16 cellular contexts compared by ENCODE assay signal in the genomic region with DNA sequence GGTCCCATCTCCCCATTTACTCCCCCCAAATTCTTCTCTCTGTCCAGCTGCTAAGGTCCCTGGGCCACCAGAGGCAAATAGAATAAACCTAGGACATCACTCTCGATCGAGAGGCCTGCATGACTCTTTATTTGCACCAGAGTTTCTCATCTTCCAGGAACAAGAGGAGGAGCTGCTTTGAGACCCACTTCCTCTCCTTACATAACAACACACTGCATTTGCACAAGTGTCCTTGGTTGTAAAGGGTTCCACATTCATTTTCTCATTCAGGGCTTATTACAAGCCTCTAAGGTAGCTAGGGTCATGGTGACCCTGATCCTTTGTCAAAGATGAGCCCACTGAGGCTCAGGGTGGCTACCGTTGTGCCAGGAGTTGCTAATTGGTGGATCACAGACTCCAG. TPM values are rescaled to one million over a fixed set of nuclear protein-coding genes. Genes with fewer than 3 reads are reported as not detected.
A peak's percentile ranks its signal among the peaks of the same experiment; 100 is the strongest.
DNase-seq lines count a peak whose midpoint lies in the region; ATAC-seq, FAIRE-seq and TF ChIP-seq lines count a peak whose summit lies in the region.
"Had no signal": no experiment of that assay in that cellular context is flagged by ENCODE, and none has a peak within 500 bp of the region (broad histone marks: within the 10 kb centered on the region; RNA-seq: fewer than 3 reads in every experiment).

No MANE protein-coding gene starts in this region.

- FAIRE-seq in D721Med (lab: Jason Lieb, UNC), result no peak
- FAIRE-seq: endometrium, frontal cortex had no signal

- H3K4me3 Mint-ChIP-seq in activated CD4-positive, alpha-beta memory T cell treated with anti-CD3 and anti-CD28 coated beads, Interleukin-2, amount 10 ng/mL, durations not matched to agents 7 days and 5 days, result no peak overlapping the region
- no peak overlapping the region for H3K4me3 Mint-ChIP-seq in activated CD4-positive, alpha-beta memory T cell treated with anti-CD3 and anti-CD28 coated beads for 36 hours
- H3K4me3 Mint-ChIP-seq in neural progenitor cell, result no peak overlapping the region

- H3K4me3 ChIP-seq in Loucy (ENCODE audit: low read length, poor library complexity, severe bottlenecking) (no peak overlapping the region), neural progenitor cell (no peak overlapping the region)
- H3K4me3 ChIP-seq: skin epidermis had no signal

- POLR2A ChIA-PET in activated CD4-positive, alpha-beta memory T cell treated with anti-CD3 and anti-CD28 coated beads, Interleukin-2, amount 10 ng/mL, durations not matched to agents 7 days and 5 days (lab: Charles Lee), result interaction anchor here (1.1 kb wide), 1 partner anchor 24 kb away, joined by 3 read pairs; no protein-coding TSS in a partner anchor
- POLR2A ChIA-PET in activated CD4-positive, alpha-beta memory T cell treated with anti-CD3 and anti-CD28 coated beads for 36 hours (lab: Charles Lee), result no interaction called here

- no peaks in the 10 kb centered on the region for H3K9me2 ChIP-seq in Loucy (replicated peaks; ENCODE audit: low read depth, low read length)

- no peak overlapping the region for H3K27ac ChIP-seq in neural progenitor cell

- intact Hi-C loops in activated CD4-positive, alpha-beta memory T cell treated with anti-CD3 and anti-CD28 coated beads for 36 hours (cut with micrococcal nuclease), result no loop called here

- H3K79me2 ChIP-seq in Loucy (ENCODE audit: insufficient read depth, low read length) (no peaks in the 10 kb centered on the region), neural progenitor cell (ENCODE audit: low read depth) (no peaks in the 10 kb centered on the region)

- TF ChIP-seq CTCF in Loucy (conservative IDR thresholded peaks at IDR 0.05; ENCODE audit: low read length) (no peak), neural progenitor cell (IDR thresholded peaks at IDR 0.05) (no peak), D721Med (IDR thresholded peaks at IDR 0.05; ENCODE audit: insufficient read depth, missing control alignments) (no peak)

- H2AFZ ChIP-seq in Loucy (ENCODE audit: low read length) (peak overlapping the region; percentile 82), neural progenitor cell (replicated peaks) (peak overlapping the region; percentile 72)

- H3K9me3 ChIP-seq in Loucy (ENCODE audit: insufficient read depth, low read depth, low read length) (no peaks in the 10 kb centered on the region), neural progenitor cell (ENCODE audit: low read depth) (no peaks in the 10 kb centered on the region)

- H3K27ac Mint-ChIP-seq in activated CD4-positive, alpha-beta memory T cell treated with anti-CD3 and anti-CD28 coated beads, Interleukin-2, amount 10 ng/mL, durations not matched to agents 7 days and 5 days, result peak overlapping the region; percentile 61
- no peak overlapping the region for H3K27ac Mint-ChIP-seq in activated CD4-positive, alpha-beta memory T cell treated with anti-CD3 and anti-CD28 coated beads for 36 hours
- peak overlapping the region; percentile 45 to 98 for H3K27ac Mint-ChIP-seq in activated naive CD4-positive, alpha-beta T cell treated with anti-CD3 and anti-CD28 coated beads, Interleukin-2, amount 50 U/mL, for 72 hours
- H3K27ac Mint-ChIP-seq in neural progenitor cell, result peak overlapping the region; percentile 69

- no peaks in the 10 kb centered on the region for H3K27me3 Mint-ChIP-seq in activated CD4-positive, alpha-beta memory T cell treated with anti-CD3 and anti-CD28 coated beads, Interleukin-2, amount 10 ng/mL, durations not matched to agents 7 days and 5 days
- no peaks in the 10 kb centered on the region for H3K27me3 Mint-ChIP-seq in activated CD4-positive, alpha-beta memory T cell treated with anti-CD3 and anti-CD28 coated beads for 36 hours
- H3K27me3 Mint-ChIP-seq in neural progenitor cell (ENCODE audit: insufficient read depth, low read depth), result no peaks in the 10 kb centered on the region

- DNase-seq in activated CD4-positive, alpha-beta memory T cell treated with anti-CD3 and anti-CD28 coated beads, Interleukin-2, amount 10 ng/mL, durations not matched to agents 7 days and 5 days, result no peak
- DNase-seq in activated CD4-positive, alpha-beta memory T cell treated with anti-CD3 and anti-CD28 coated beads for 36 hours, result no peak
- no peak for DNase-seq in activated naive CD4-positive, alpha-beta T cell treated with anti-CD3 and anti-CD28 coated beads, Interleukin-2, amount 50 U/mL, for 72 hours (ENCODE audit: low spot score in 2 of 2)
- DNase-seq in neural progenitor cell (ENCODE audit: low spot score) (no peak), D721Med (ENCODE audit: insufficient read length, low spot score) (no peak)
- DNase-seq: ACHN; HCEC 1CT; mesenchymal stem cell; NCI-H1105 treated with DMSO at 0.1 percent for 48 hours; stimulated activated naive CD4-positive, alpha-beta T cell treated with Interleukin-2 at 50 U/mL for 16 hours had no signal

- no peaks in the 10 kb centered on the region for H3K36me3 ChIP-seq in Loucy (ENCODE audit: insufficient read depth, low read length)
- H3K36me3 ChIP-seq in neural progenitor cell, result no peaks in the 10 kb centered on the region

- peak in 1 of 2 donors; percentile 21 for ATAC-seq in activated naive CD4-positive, alpha-beta T cell treated with anti-CD3 and anti-CD28 coated beads, Interleukin-2, amount 50 U/mL, for 72 hours
- ATAC-seq in HG03354 (IDR thresholded peaks at IDR 0.05; ENCODE audit: poor library complexity, severe bottlenecking, unreplicated experiment) (no peak), GM19351 (IDR thresholded peaks at IDR 0.05; ENCODE audit: unreplicated experiment) (no peak)

- no peaks in the 10 kb centered on the region for H3K9me3 Mint-ChIP-seq in activated CD4-positive, alpha-beta memory T cell treated with anti-CD3 and anti-CD28 coated beads, Interleukin-2, amount 10 ng/mL, durations not matched to agents 7 days and 5 days
- no peaks in the 10 kb centered on the region for H3K9me3 Mint-ChIP-seq in activated CD4-positive, alpha-beta memory T cell treated with anti-CD3 and anti-CD28 coated beads for 36 hours
- no peaks in the 10 kb centered on the region for H3K9me3 Mint-ChIP-seq in activated naive CD4-positive, alpha-beta T cell treated with anti-CD3 and anti-CD28 coated beads, Interleukin-2, amount 50 U/mL, for 72 hours
- no peaks in the 10 kb centered on the region for H3K9me3 Mint-ChIP-seq in neural progenitor cell

- H3F3A ChIP-seq in Loucy (ENCODE audit: low read depth), result no peaks in the 10 kb centered on the region
- H3F3A ChIP-seq in neural progenitor cell (ENCODE audit: low read depth), result peaks cover 6% of the 10 kb centered on the region

- peaks cover 29% of the 10 kb centered on the region for H3K4me1 Mint-ChIP-seq in activated CD4-positive, alpha-beta memory T cell treated with anti-CD3 and anti-CD28 coated beads, Interleukin-2, amount 10 ng/mL, durations not matched to agents 7 days and 5 days
- H3K4me1 Mint-ChIP-seq in activated CD4-positive, alpha-beta memory T cell treated with anti-CD3 and anti-CD28 coated beads for 36 hours (ENCODE audit: low read depth), result peaks cover 22% of the 10 kb centered on the region
- peaks cover 29% of the 10 kb centered on the region for H3K4me1 Mint-ChIP-seq in neural progenitor cell

- H4K20me1 ChIP-seq in Loucy (ENCODE audit: insufficient read depth, low read length, poor library complexity, severe bottlenecking) (no peaks in the 10 kb centered on the region), neural progenitor cell (ENCODE audit: low read depth) (no peaks in the 10 kb centered on the region)

- H3K4me2 ChIP-seq in Loucy (ENCODE audit: low read depth, low read length, poor library complexity, severe bottlenecking) (no peak overlapping the region), neural progenitor cell (no peak overlapping the region)

- H3K4me1 ChIP-seq in Loucy (ENCODE audit: insufficient read depth, low read length, poor library complexity, severe bottlenecking) (peaks cover 26% of the 10 kb centered on the region), neural progenitor cell (peaks cover 17% of the 10 kb centered on the region)

- H3K27me3 ChIP-seq in Loucy (ENCODE audit: insufficient read depth, low read length, poor library complexity, severe bottlenecking) (no peaks in the 10 kb centered on the region), neural progenitor cell (no peaks in the 10 kb centered on the region)

- CTCF ChIA-PET in activated CD4-positive, alpha-beta memory T cell treated with anti-CD3 and anti-CD28 coated beads, Interleukin-2, amount 10 ng/mL, durations not matched to agents 7 days and 5 days (lab: Charles Lee), result interaction anchor here (0.9 to 1.4 kb wide), 3 partner anchors 16 to 32 kb away, joined by 3 to 4 read pairs (median 3); no protein-coding TSS in a partner anchor
- CTCF ChIA-PET in activated CD4-positive, alpha-beta memory T cell treated with anti-CD3 and anti-CD28 coated beads for 36 hours (lab: Charles Lee), result interaction anchor here (1.0 kb wide), 1 partner anchor 35 kb away, joined by 3 read pairs; no protein-coding TSS in a partner anchor

- no peaks in the 10 kb centered on the region for H3K36me3 Mint-ChIP-seq in activated CD4-positive, alpha-beta memory T cell treated with anti-CD3 and anti-CD28 coated beads, Interleukin-2, amount 10 ng/mL, durations not matched to agents 7 days and 5 days (ENCODE audit: low read depth)
- H3K36me3 Mint-ChIP-seq in activated CD4-positive, alpha-beta memory T cell treated with anti-CD3 and anti-CD28 coated beads for 36 hours, result no peaks in the 10 kb centered on the region
- H3K36me3 Mint-ChIP-seq in activated naive CD4-positive, alpha-beta T cell treated with anti-CD3 and anti-CD28 coated beads, Interleukin-2, amount 50 U/mL, for 72 hours, result no peaks in the 10 kb centered on the region
- no peaks in the 10 kb centered on the region for H3K36me3 Mint-ChIP-seq in neural progenitor cell

- H3K9ac ChIP-seq in Loucy (ENCODE audit: low read depth, low read length, poor library complexity, severe bottlenecking) (no peak overlapping the region), neural progenitor cell (no peak overlapping the region)

RNA-seq across cellular contexts. Expression of a gene that starts 38.1 kb away (rescaled TPM):
- total RNA-seq in activated CD4-positive, alpha-beta memory T cell treated with anti-CD3 and anti-CD28 coated beads, Interleukin-2, amount 10 ng/mL, durations not matched to agents 7 days and 5 days, result 10 to 100 TPM; 26.0 to 26.4 TPM
- total RNA-seq in activated CD4-positive, alpha-beta memory T cell treated with anti-CD3 and anti-CD28 coated beads for 36 hours, result 10 to 100 TPM; 22.9 to 24.4 TPM
- total RNA-seq in activated naive CD4-positive, alpha-beta T cell treated with anti-CD3 and anti-CD28 coated beads, Interleukin-2, amount 50 U/mL, for 72 hours, result 10 to 100 TPM; 24.3 to 25.9 TPM
- total RNA-seq in neural progenitor cell (ENCODE audit: low replicate concordance), result 43.7 and 76.4 TPM in 2 replicates
